In the genomic region with DNA sequence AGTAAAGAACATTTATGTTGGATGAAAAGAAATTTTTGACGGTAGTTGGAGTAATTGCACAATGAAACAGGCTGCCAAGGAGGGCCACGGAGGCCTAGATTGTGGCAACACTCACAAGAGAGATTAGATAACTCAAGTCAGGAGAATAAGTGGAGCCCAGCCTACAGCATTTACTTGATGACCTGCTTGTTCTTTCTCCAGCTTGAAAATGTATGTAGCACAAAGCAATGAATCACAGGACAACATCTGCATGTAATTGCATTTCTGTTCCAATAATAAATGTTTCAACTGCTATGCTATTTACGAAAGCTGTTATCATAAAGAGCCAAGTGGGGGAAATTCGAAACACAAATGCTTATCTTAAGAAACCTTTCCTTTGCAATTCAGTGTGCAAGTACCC, we compare ENCODE assay signal across 15 cellular contexts.
DNase-seq lines count a peak whose midpoint lies in the region; ATAC-seq and TF ChIP-seq lines count a peak whose summit lies in the region.
"Had no signal": no experiment of that assay in that cellular context is flagged by ENCODE, and none has a peak within 500 bp of the region (broad histone marks: within the 10 kb centered on the region; RNA-seq: fewer than 3 reads in every experiment).

No MANE protein-coding gene starts in this region.

- POLR2A ChIA-PET in AG04450 (lab: Yijun Ruan, JAX): no interaction called here

- H3K4me3 ChIP-seq in AG04450 (ENCODE audit: low read depth, low read length) (no peak overlapping the region), foreskin fibroblast (ENCODE audit: low read depth in 1 of 2, low read length in 2 of 2) (no peak overlapping the region)
- H3K4me3 ChIP-seq: SJSA1 had no signal

- no peak for TF ChIP-seq POLR2A in erythroblast (IDR thresholded peaks at IDR 0.05; ENCODE audit: low read length)

- no peak for ATAC-seq in GM19455 (IDR thresholded peaks at IDR 0.05; ENCODE audit: unreplicated experiment)

- CTCF ChIA-PET in AG04450 (lab: Charles Lee): no interaction called here

- no peak for TF ChIP-seq CTCF in AG04450 (IDR thresholded peaks at IDR 0.05; ENCODE audit: low read depth, low read length)
- TF ChIP-seq CTCF in foreskin fibroblast (IDR thresholded peaks at IDR 0.05; ENCODE audit: low read depth, low read length): no peak

- H3K9me3 ChIP-seq in AG04450 (ENCODE audit: control insufficient read depth, insufficient read depth, low read length): no peaks in the 10 kb centered on the region
- H3K9me3 ChIP-seq: BE2C, SJSA1 had no signal

- DNase-seq in AG04450 (ENCODE audit: low read depth, low spot score): peak; percentile 7
- peak; percentile 24 for DNase-seq in NCI-H226
- peak; percentile 11 to 54 for DNase-seq in erythroblast (lab: John Stamatoyannopoulos, UW)
- DNase-seq in foreskin fibroblast: peak; percentile 39 to 69
- no peak for DNase-seq in SKM-1 (lab: John Stamatoyannopoulos, UW; ENCODE audit: unreplicated experiment)
- no peak for DNase-seq in NCI-H146 treated with DMSO at 0.1 percent for 48 hours (lab: John Stamatoyannopoulos, UW; ENCODE audit: unreplicated experiment)
- no peak for DNase-seq in NCI-H2196 treated with DMSO at 0.1 percent for 48 hours (lab: John Stamatoyannopoulos, UW; ENCODE audit: unreplicated experiment)
- DNase-seq: BE2C; CD4-positive, alpha-beta T cell; HCEC 1CT; Kasumi-1; NCI-H187 treated with DMSO at 0.1 percent for 48 hours; NCI-H446 had no signal

- H3K27ac ChIP-seq in AG04450 (ENCODE audit: low read depth, low read length): no peak overlapping the region
- H3K27ac ChIP-seq: SJSA1 had no signal

- H3K27me3 ChIP-seq in AG04450 (ENCODE audit: control insufficient read depth, insufficient read depth, low read length): no peaks in the 10 kb centered on the region
- H3K27me3 ChIP-seq: BE2C, SJSA1 had no signal

Comparison
In these comparisons a context has a peak if more than half of its experiments do, and no peak if none do; other contexts are left out.
1. DNase-seq: peak in AG04450 (single experiment), NCI-H226 (single experiment), erythroblast (2 of 2) and foreskin fibroblast (2 of 2); none in SKM-1 (single experiment), NCI-H146 treated with DMSO at 0.1 percent for 48 hours (single experiment) and NCI-H2196 treated with DMSO at 0.1 percent for 48 hours (single experiment).